12 cellular contexts compared by ENCODE assay signal in genomic region chr1:19815801-19816736, GRCh38. TPM values are rescaled to one million over a fixed set of nuclear protein-coding genes. Genes with fewer than 3 reads are reported as not detected.
DNase-seq lines count a peak whose midpoint lies in the region; ATAC-seq, FAIRE-seq and TF ChIP-seq lines count a peak whose summit lies in the region.
"Had no signal": no experiment of that assay in that cellular context is flagged by ENCODE, and none has a peak within 500 bp of the region (broad histone marks: within the 10 kb centered on the region; RNA-seq: fewer than 3 reads in every experiment).

No MANE protein-coding gene starts in this region.

- H3K36me3 ChIP-seq in endodermal cell (ENCODE audit: control insufficient read depth, insufficient read depth, low read length): no peaks in the 10 kb centered on the region
- H3K36me3 ChIP-seq in small intestine (ENCODE audit: control insufficient read depth in 2 of 2, insufficient read depth in 2 of 2, low read length in 2 of 2): no peaks in the 10 kb centered on the region

- H3K27me3 ChIP-seq in endodermal cell (ENCODE audit: control insufficient read depth, insufficient read depth, low read length, poor library complexity, severe bottlenecking): peaks cover 5% of the 10 kb centered on the region
- no peaks in the 10 kb centered on the region for H3K27me3 ChIP-seq in small intestine (ENCODE audit: control insufficient read depth in 2 of 2, insufficient read depth in 2 of 2, low read length in 2 of 2)

- H3K9me3 ChIP-seq in endodermal cell (ENCODE audit: control insufficient read depth, low read length): no peaks in the 10 kb centered on the region
- no peaks in the 10 kb centered on the region for H3K9me3 ChIP-seq in small intestine (ENCODE audit: control insufficient read depth, low read depth)

- ATAC-seq in HG02763 (IDR thresholded peaks at IDR 0.05; ENCODE audit: unreplicated experiment): no peak
- no peak for ATAC-seq in activated T-cell treated with anti-CD3 and anti-CD28 coated beads, Interleukin-2, amount 50 U/mL, for 72 hours (replicated peaks in 1 of 2)

- peaks cover 21% of the 10 kb centered on the region for H3K27me3 Mint-ChIP-seq in endodermal cell (ENCODE audit: insufficient read depth)
- H3K27me3 Mint-ChIP-seq in activated T-cell treated with anti-CD3 and anti-CD28 coated beads, Interleukin-2, amount 50 U/mL, for 72 hours (ENCODE audit: low read depth): peaks cover 12% of the 10 kb centered on the region

- H3K4me1 ChIP-seq in endodermal cell (ENCODE audit: control insufficient read depth, insufficient read depth, low read length) (no peaks in the 10 kb centered on the region), small intestine (ENCODE audit: control insufficient read depth in 2 of 2, insufficient read depth in 1 of 2, low read depth in 1 of 2, low read length in 1 of 2) (peaks cover 0 to 2% of the 10 kb centered on the region in 2 donors)

- H3K9me3 Mint-ChIP-seq in endodermal cell: no peaks in the 10 kb centered on the region
- H3K9me3 Mint-ChIP-seq in activated T-cell treated with anti-CD3 and anti-CD28 coated beads, Interleukin-2, amount 50 U/mL, for 72 hours: no peaks in the 10 kb centered on the region
- H3K9me3 Mint-ChIP-seq: activated CD4-positive, alpha-beta memory T cell treated with anti-CD3 and anti-CD28 coated beads, Interleukin-2, amount 10 ng/mL, durations not matched to agents 7 days and 5 days had no signal

- DNase-seq in LNCaP clone FGC (ENCODE audit: low read depth) (peak; percentile 17), NCI-H2196 treated with DMSO at 0.1 percent for 48 hours (lab: John Stamatoyannopoulos, UW; ENCODE audit: unreplicated experiment) (peak; percentile 87), endodermal cell (no peak), small intestine (peak; percentile 97), NCI-H1930 (lab: John Stamatoyannopoulos, UW) (no peak)
- DNase-seq in activated T-cell treated with anti-CD3 and anti-CD28 coated beads, Interleukin-2, amount 50 U/mL, for 72 hours: no peak
- DNase-seq: activated CD4-positive, alpha-beta memory T cell treated with anti-CD3 and anti-CD28 coated beads, Interleukin-2, amount 10 ng/mL, durations not matched to agents 7 days and 5 days; NCI-H1048 had no signal

- 82% methylated on average over 13 to 15 of the region's 15 CpGs for WGBS in endodermal cell (ENCODE audit: insufficient coverage in 1 of 2, insufficient read length in 1 of 2), 2 experiments
- WGBS in small intestine, 3 donors: 15 to 49% (median 27%) methylated on average over 15 of the region's 15 CpGs

- H3K4me1 Mint-ChIP-seq in endodermal cell: peaks cover 15% of the 10 kb centered on the region
- H3K4me1 Mint-ChIP-seq in activated T-cell treated with anti-CD3 and anti-CD28 coated beads, Interleukin-2, amount 50 U/mL, for 72 hours (ENCODE audit: low read depth): no peaks in the 10 kb centered on the region
- H3K4me1 Mint-ChIP-seq: activated CD4-positive, alpha-beta memory T cell treated with anti-CD3 and anti-CD28 coated beads, Interleukin-2, amount 10 ng/mL, durations not matched to agents 7 days and 5 days had no signal

- no peak overlapping the region for H3K9ac ChIP-seq in endodermal cell (ENCODE audit: extremely low read depth, low read length, poor library complexity, severe bottlenecking)

- no peak overlapping the region for H3K27ac ChIP-seq in endodermal cell (ENCODE audit: low read depth, low read length)
- peak overlapping the region; percentile 92 to 96 for H3K27ac ChIP-seq in small intestine (ENCODE audit: low read depth in 1 of 2, low read length in 1 of 2)
- H3K27ac ChIP-seq: SK-N-MC had no signal

- FAIRE-seq in small intestine (lab: Jason Lieb, UNC): no peak

- peak overlapping the region; percentile 49 for H3K27ac Mint-ChIP-seq in endodermal cell
- H3K27ac Mint-ChIP-seq in activated T-cell treated with anti-CD3 and anti-CD28 coated beads, Interleukin-2, amount 50 U/mL, for 72 hours: no peak overlapping the region
- H3K27ac Mint-ChIP-seq: activated CD4-positive, alpha-beta memory T cell treated with anti-CD3 and anti-CD28 coated beads, Interleukin-2, amount 10 ng/mL, durations not matched to agents 7 days and 5 days had no signal

- no peak overlapping the region for H3K4me3 ChIP-seq in LNCaP clone FGC (ENCODE audit: low read depth, low read length)
- no peak overlapping the region for H3K4me3 ChIP-seq in endodermal cell (ENCODE audit: low read length)
- peak overlapping the region in 1 of 2 donors; percentile 1 for H3K4me3 ChIP-seq in small intestine (ENCODE audit: low read depth in 1 of 2, low read length in 2 of 2)
- H3K4me3 ChIP-seq: SK-N-MC had no signal

- no peaks in the 10 kb centered on the region for H3K36me3 Mint-ChIP-seq in endodermal cell (ENCODE audit: low read depth)
- no peaks in the 10 kb centered on the region for H3K36me3 Mint-ChIP-seq in activated T-cell treated with anti-CD3 and anti-CD28 coated beads, Interleukin-2, amount 50 U/mL, for 72 hours (ENCODE audit: insufficient read depth in 2 of 2)

- peak overlapping the region; percentile 25 for H3K4me3 Mint-ChIP-seq in endodermal cell
- no peak overlapping the region for H3K4me3 Mint-ChIP-seq in activated T-cell treated with anti-CD3 and anti-CD28 coated beads, Interleukin-2, amount 50 U/mL, for 72 hours
- H3K4me3 Mint-ChIP-seq: activated CD4-positive, alpha-beta memory T cell treated with anti-CD3 and anti-CD28 coated beads, Interleukin-2, amount 10 ng/mL, durations not matched to agents 7 days and 5 days had no signal

- TF ChIP-seq CTCF in LNCaP clone FGC (IDR thresholded peaks at IDR 0.05; ENCODE audit: control insufficient read depth, extremely low read depth, insufficient read depth): no peak
- no peak for TF ChIP-seq CTCF in endodermal cell (conservative IDR thresholded peaks at IDR 0.05)

RNA-seq across cellular contexts. Expression of gene RNF186, which starts 1.0 kb away (rescaled TPM):
- not detected for total RNA-seq in endodermal cell
- polyA plus RNA-seq in endodermal cell (2013, experiment 1 of 2): not detected
- polyA plus RNA-seq in endodermal cell (2013, experiment 2 of 2): not detected
- 100 to 1,000 TPM in 2 of 3 donors, 10 to 100 TPM in 1; 47.0 to 257 (median 162) TPM for polyA plus RNA-seq in small intestine
- not detected for total RNA-seq in activated T-cell treated with anti-CD3 and anti-CD28 coated beads, Interleukin-2, amount 50 U/mL, for 72 hours
- total RNA-seq: activated CD4-positive, alpha-beta memory T cell treated with anti-CD3 and anti-CD28 coated beads, Interleukin-2, amount 10 ng/mL, durations not matched to agents 7 days and 5 days; Daoy; urinary bladder had no signal
- polyA plus RNA-seq: urinary bladder had no signal

RNA-seq across cellular contexts. Expression of gene TMCO4, which starts 16.4 kb away (rescaled TPM):
- 1 to 10 TPM; 6.2 to 6.6 TPM for total RNA-seq in endodermal cell
- polyA plus RNA-seq in endodermal cell (2013, experiment 1 of 2): 0.78 TPM
- polyA plus RNA-seq in endodermal cell (2013, experiment 2 of 2): 0.50 TPM
- polyA plus RNA-seq in small intestine: 10 to 100 TPM; 28.6 to 59.0 (median 45.4) TPM
- 10 to 100 TPM; 19.6 to 22.1 TPM for total RNA-seq in activated T-cell treated with anti-CD3 and anti-CD28 coated beads, Interleukin-2, amount 50 U/mL, for 72 hours

Comparison
In these comparisons a context has a peak if more than half of its experiments do, and no peak if none do; other contexts are left out.
1. DNase-seq: peak in LNCaP clone FGC (single experiment), NCI-H2196 treated with DMSO at 0.1 percent for 48 hours (single experiment) and small intestine (single experiment); none in endodermal cell (single experiment), NCI-H1930 (0 of 2) and activated T-cell treated with anti-CD3 and anti-CD28 coated beads, Interleukin-2, amount 50 U/mL, for 72 hours (0 of 2).